Comparison of ENCODE assay signal across 10 cellular contexts in genomic region chr1:64476251-64476952, GRCh38. TPM values are rescaled to one million over a fixed set of nuclear protein-coding genes. Genes with fewer than 3 reads are reported as not detected.
DNase-seq lines count a peak whose midpoint lies in the region; ATAC-seq and TF ChIP-seq lines count a peak whose summit lies in the region.
"Had no signal": no experiment of that assay in that cellular context is flagged by ENCODE, and none has a peak within 500 bp of the region (broad histone marks: within the 10 kb centered on the region; RNA-seq: fewer than 3 reads in every experiment).

No MANE protein-coding gene starts in this region.

- POLR2A ChIA-PET in CD4-positive, alpha-beta T cell (lab: Charles Lee) = no interaction called here

- no peaks in the 10 kb centered on the region for H3K9me3 Mint-ChIP-seq in GM23338
- no peaks in the 10 kb centered on the region for H3K9me3 Mint-ChIP-seq in CD4-positive, alpha-beta T cell
- H3K9me3 Mint-ChIP-seq in activated naive CD8-positive, alpha-beta T cell treated with anti-CD3 and anti-CD28 coated beads, Interleukin-2, amount 50 U/mL, for 24 hours = no peaks in the 10 kb centered on the region
- H3K9me3 Mint-ChIP-seq: activated naive CD8-positive, alpha-beta T cell treated with anti-CD3 and anti-CD28 coated beads for 36 hours; T-helper 1 cell treated with Interleukin-12 subunit alpha and Interleukin-12 subunit beta and Interleukin-4 antibody, amounts not matched to agents 30 μg/mL and 1 μg/mL, for 36 hours had no signal

- H3F3A ChIP-seq in GM23338 (replicated peaks; ENCODE audit: low read depth) = no peaks in the 10 kb centered on the region

- CTCF ChIA-PET in CD4-positive, alpha-beta T cell (lab: Charles Lee) = interaction anchor here (0.9 to 1.5 kb wide), 2 partner anchors 11 to 41 kb away, joined by 3 read pairs; no protein-coding TSS in a partner anchor

- H2AFZ ChIP-seq in GM23338 = no peak overlapping the region

- H3K4me2 ChIP-seq in GM23338 = peak overlapping the region; percentile 31

- no peaks in the 10 kb centered on the region for H3K36me3 ChIP-seq in GM23338 (ENCODE audit: insufficient read depth)
- no peaks in the 10 kb centered on the region for H3K36me3 ChIP-seq in left ventricle myocardium inferior

- H3K4me3 ChIP-seq in GM23338 (no peak overlapping the region), left ventricle myocardium inferior (no peak overlapping the region), skeletal muscle cell (ENCODE audit: low read depth, low read length) (no peak overlapping the region)

- peaks cover 72% of the 10 kb centered on the region for H3K4me1 Mint-ChIP-seq in GM23338
- H3K4me1 Mint-ChIP-seq in CD4-positive, alpha-beta T cell (ENCODE audit: low read depth) = peaks cover 42% of the 10 kb centered on the region
- H3K4me1 Mint-ChIP-seq in activated naive CD8-positive, alpha-beta T cell treated with anti-CD3 and anti-CD28 coated beads, Interleukin-2, amount 50 U/mL, for 24 hours = peaks cover 5% of the 10 kb centered on the region

- H3K4me1 ChIP-seq in GM23338 (ENCODE audit: insufficient read depth) (peaks cover 59% of the 10 kb centered on the region), left ventricle myocardium inferior (peaks cover 84% of the 10 kb centered on the region)

- H3K27ac Mint-ChIP-seq in GM23338 = peak overlapping the region; percentile 3; the same call in 1 of the 2 replicates
- no peak overlapping the region for H3K27ac Mint-ChIP-seq in CD4-positive, alpha-beta T cell
- H3K27ac Mint-ChIP-seq in activated naive CD8-positive, alpha-beta T cell treated with anti-CD3 and anti-CD28 coated beads, Interleukin-2, amount 50 U/mL, for 24 hours = no peak overlapping the region
- H3K27ac Mint-ChIP-seq: activated naive CD8-positive, alpha-beta T cell treated with anti-CD3 and anti-CD28 coated beads for 36 hours; T-helper 1 cell treated with Interleukin-12 subunit alpha and Interleukin-12 subunit beta and Interleukin-4 antibody, amounts not matched to agents 30 μg/mL and 1 μg/mL, for 36 hours had no signal

- no peaks in the 10 kb centered on the region for H3K9me2 ChIP-seq in GM23338 (ENCODE audit: insufficient read depth)

- H3K79me2 ChIP-seq in GM23338 (replicated peaks; ENCODE audit: insufficient read depth) = peaks cover 88% of the 10 kb centered on the region

- H3K36me3 Mint-ChIP-seq in GM23338 (ENCODE audit: low read depth) = peaks cover 16% of the 10 kb centered on the region
- no peaks in the 10 kb centered on the region for H3K36me3 Mint-ChIP-seq in CD4-positive, alpha-beta T cell (ENCODE audit: low read depth)
- H3K36me3 Mint-ChIP-seq in activated naive CD8-positive, alpha-beta T cell treated with anti-CD3 and anti-CD28 coated beads, Interleukin-2, amount 50 U/mL, for 24 hours (ENCODE audit: low read depth) = no peaks in the 10 kb centered on the region
- H3K36me3 Mint-ChIP-seq: activated naive CD8-positive, alpha-beta T cell treated with anti-CD3 and anti-CD28 coated beads for 36 hours had no signal

- intact Hi-C loops in left ventricle myocardium inferior (cut with micrococcal nuclease) = loop anchor here (10.0 kb wide), 1 partner anchor 68 kb away; no protein-coding TSS in a partner anchor
- intact Hi-C loops in CD4-positive, alpha-beta T cell (cut with DNase I, micrococcal nuclease) = loop anchor here in 1 of 2 experiments (5.0 to 10.0 kb wide), 2 partner anchors 46 to 108 kb away; no protein-coding TSS in a partner anchor

- H3K27me3 ChIP-seq in GM23338 (ENCODE audit: insufficient read depth) = no peaks in the 10 kb centered on the region
- H3K27me3 ChIP-seq in left ventricle myocardium inferior (ENCODE audit: low read depth) = peaks cover under 1% of the 10 kb centered on the region
- peaks cover 9% of the 10 kb centered on the region for H3K27me3 ChIP-seq in CD4-positive, alpha-beta T cell (ENCODE audit: control insufficient read depth, insufficient read depth, low read length)

- H3K27ac ChIP-seq in GM23338 (ENCODE audit: low read depth) (no peak overlapping the region), left ventricle myocardium inferior (replicated peaks) (peak overlapping the region; percentile 43)
- H3K27ac ChIP-seq in CD4-positive, alpha-beta T cell (ENCODE audit: low read depth, low read length) = no peak overlapping the region

- H3K27me3 Mint-ChIP-seq in GM23338 (ENCODE audit: insufficient read depth, low read depth, poor library complexity) = peaks cover 8% of the 10 kb centered on the region
- H3K27me3 Mint-ChIP-seq in CD4-positive, alpha-beta T cell = peaks cover 14% of the 10 kb centered on the region
- peaks cover 10% of the 10 kb centered on the region for H3K27me3 Mint-ChIP-seq in activated naive CD8-positive, alpha-beta T cell treated with anti-CD3 and anti-CD28 coated beads, Interleukin-2, amount 50 U/mL, for 24 hours

- TF ChIP-seq CTCF in GM23338 (conservative IDR thresholded peaks at IDR 0.05; ENCODE audit: low read depth in 2 of 2) (no peak), left ventricle myocardium inferior (IDR thresholded peaks at IDR 0.05; ENCODE audit: borderline replicate concordance) (no peak)
- TF ChIP-seq CTCF in CD4-positive, alpha-beta T cell (IDR thresholded peaks at IDR 0.05) = no peak

- no peak overlapping the region for H3K4me3 Mint-ChIP-seq in GM23338
- no peak overlapping the region for H3K4me3 Mint-ChIP-seq in CD4-positive, alpha-beta T cell
- H3K4me3 Mint-ChIP-seq in activated naive CD8-positive, alpha-beta T cell treated with anti-CD3 and anti-CD28 coated beads, Interleukin-2, amount 50 U/mL, for 24 hours = no peak overlapping the region
- H3K4me3 Mint-ChIP-seq: activated naive CD8-positive, alpha-beta T cell treated with anti-CD3 and anti-CD28 coated beads for 36 hours; T-helper 1 cell treated with Interleukin-12 subunit alpha and Interleukin-12 subunit beta and Interleukin-4 antibody, amounts not matched to agents 30 μg/mL and 1 μg/mL, for 36 hours had no signal

- H4K20me1 ChIP-seq in GM23338 (replicated peaks; ENCODE audit: insufficient read depth) = peaks cover 5% of the 10 kb centered on the region; the same call in 1 of the 2 replicates

- H3K9me3 ChIP-seq in left ventricle myocardium inferior (replicated peaks) = no peaks in the 10 kb centered on the region
- H3K9me3 ChIP-seq in CD4-positive, alpha-beta T cell (ENCODE audit: control insufficient read depth, low read length) = no peaks in the 10 kb centered on the region

- ATAC-seq in GM23338 = no peak
- no peak for ATAC-seq in HG03354 (IDR thresholded peaks at IDR 0.05; ENCODE audit: poor library complexity, severe bottlenecking, unreplicated experiment)
- ATAC-seq in CD4-positive, alpha-beta T cell (ENCODE audit: poor library complexity) = no peak
- ATAC-seq in activated naive CD8-positive, alpha-beta T cell treated with anti-CD3 and anti-CD28 coated beads, Interleukin-2, amount 50 U/mL, for 24 hours = no peak
- ATAC-seq in HG03439 (IDR thresholded peaks at IDR 0.05; ENCODE audit: unreplicated experiment) = no peak

- no peak for DNase-seq in GM23338 (ENCODE audit: low spot score)
- peak; percentile 73 for DNase-seq in astrocyte of the hippocampus (ENCODE audit: low read depth, low spot score)
- DNase-seq in left ventricle myocardium inferior = no peak
- DNase-seq in skeletal muscle cell (ENCODE audit: low read depth) = peak; percentile 63
- DNase-seq in CD4-positive, alpha-beta T cell = no peak
- no peak for DNase-seq in activated naive CD8-positive, alpha-beta T cell treated with anti-CD3 and anti-CD28 coated beads, Interleukin-2, amount 50 U/mL, for 24 hours
- DNase-seq: activated naive CD8-positive, alpha-beta T cell treated with anti-CD3 and anti-CD28 coated beads for 36 hours had no signal

TF ChIP-seq in GM23338, 12 proteins besides CTCF, POLR2A, EP300 and RAD21:
- no peak for TF ChIP-seq STAT1 (IDR thresholded peaks at IDR 0.05; ENCODE audit: unreplicated experiment)
- no peak for TF ChIP-seq EZH2phosphoT487 (IDR thresholded peaks at IDR 0.05; ENCODE audit: unreplicated experiment)
- TF ChIP-seq JUNB (IDR thresholded peaks at IDR 0.05; ENCODE audit: unreplicated experiment) = no peak

RNA-seq across cellular contexts. Expression of gene CACHD1, which starts 6.5 kb away (rescaled TPM):
- total RNA-seq in GM23338 (2014; rRNA removed; shearing (Covaris generic)) = 40.7 and 43.7 TPM in 2 replicates
- polyA plus RNA-seq in GM23338 (2016; fragmentation: Nextera tagmentation; extraction: Ambion mirVana) = 10.9 and 12.6 TPM in 2 replicates
- total RNA-seq in left ventricle myocardium inferior = 2.7 TPM
- total RNA-seq in CD4-positive, alpha-beta T cell = 1 to 10 TPM; 6.2 to 7.1 TPM

Comparison
In these comparisons a context has a peak if more than half of its experiments do, and no peak if none do; other contexts are left out.
1. DNase-seq: peak in astrocyte of the hippocampus (single experiment) and skeletal muscle cell (single experiment); none in GM23338 (single experiment), left ventricle myocardium inferior (single experiment), CD4-positive, alpha-beta T cell (0 of 10) and activated naive CD8-positive, alpha-beta T cell treated with anti-CD3 and anti-CD28 coated beads, Interleukin-2, amount 50 U/mL, for 24 hours (single experiment).